Comparison of ENCODE assay signal across 22 cellular contexts in the genomic region with DNA sequence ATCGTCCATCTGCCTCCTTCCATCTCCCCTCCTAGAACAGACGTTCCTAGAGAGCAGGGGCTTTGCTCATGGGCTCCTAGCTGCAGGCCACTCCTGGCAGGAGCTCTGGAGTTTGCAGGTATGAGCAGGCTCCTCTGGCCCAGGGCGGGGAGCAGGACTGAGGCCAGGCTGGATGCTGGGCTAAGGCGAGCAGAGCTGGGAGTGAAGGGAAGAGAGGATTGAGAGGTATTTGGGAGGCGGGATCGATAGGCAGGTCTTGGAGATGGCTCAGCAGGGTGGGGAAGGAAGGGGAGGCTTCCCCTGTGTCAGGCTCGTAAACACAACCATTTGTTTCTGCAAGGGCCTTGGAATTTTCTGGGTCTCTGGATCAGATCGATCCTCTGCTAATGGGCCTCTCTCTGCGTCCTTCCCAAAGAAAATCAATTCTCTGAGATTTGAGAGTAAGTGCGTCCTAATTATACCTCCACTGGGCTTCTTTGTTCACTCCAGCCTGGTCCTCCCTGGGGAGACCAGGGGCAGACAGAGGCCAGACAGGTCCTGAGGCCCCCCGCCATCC.
DNase-seq lines count a peak whose midpoint lies in the region; ATAC-seq, FAIRE-seq and TF ChIP-seq lines count a peak whose summit lies in the region.
"Had no signal": no experiment of that assay in that cellular context is flagged by ENCODE, and none has a peak within 500 bp of the region (broad histone marks: within the 10 kb centered on the region; RNA-seq: fewer than 3 reads in every experiment).

No MANE protein-coding gene starts in this region.

- CTCF ChIA-PET in activated CD8-positive, alpha-beta memory T cell treated with anti-CD3 and anti-CD28 coated beads, Interleukin-2, amount 10 ng/mL, durations not matched to agents 7 days and 5 days (lab: Charles Lee), result no interaction called here

- DNase-seq in NCI-H2227 (lab: John Stamatoyannopoulos, UW; ENCODE audit: unreplicated experiment), result peak; percentile 21
- peak; percentile 88 for DNase-seq in endodermal cell
- no peak for DNase-seq in small intestine
- DNase-seq in NCI-H187 (lab: John Stamatoyannopoulos, UW), result no peak
- DNase-seq in activated CD8-positive, alpha-beta memory T cell treated with anti-CD3 and anti-CD28 coated beads, Interleukin-2, amount 10 ng/mL, durations not matched to agents 7 days and 5 days, result no peak
- DNase-seq: C1 segment of cervical spinal cord, GF-D8, GOT3, Kasumi-1, MM.1S, NCI-H1092 treated with DMSO at 0.1 percent for 48 hours, NCI-H1694, NCI-H774, SHP77 treated with DMSO at 0.1 percent for 48 hours had no signal

- H3K4me1 ChIP-seq in BLaER1 treated with 17β-estradiol and CSF1 and Interleukin-3, amounts not matched to agents 10 nM and 100 nM, result peaks cover 5 to 37% (median 31%) of the 10 kb centered on the region in 10 experiments
- peaks cover 6% of the 10 kb centered on the region for H3K4me1 ChIP-seq in endodermal cell (ENCODE audit: control insufficient read depth, insufficient read depth, low read length)
- no peaks in the 10 kb centered on the region for H3K4me1 ChIP-seq in small intestine (ENCODE audit: control insufficient read depth in 2 of 2, insufficient read depth in 1 of 2, low read depth in 1 of 2, low read length in 1 of 2)

- H3K4me3 ChIP-seq in BLaER1 treated with 17β-estradiol and CSF1 and Interleukin-3, amounts not matched to agents 10 nM and 100 nM, result no peak overlapping the region
- H3K4me3 ChIP-seq in endodermal cell (ENCODE audit: low read length) (no peak overlapping the region), neural cell (ENCODE audit: low read length) (no peak overlapping the region), small intestine (ENCODE audit: low read depth in 1 of 2, low read length in 2 of 2) (no peak overlapping the region)

- H3K4me2 ChIP-seq in BLaER1 treated with 17β-estradiol and CSF1 and Interleukin-3, amounts not matched to agents 10 nM and 100 nM, result peak overlapping the region in 9 of 11 experiments; percentile 41 to 90 (median 67); a peak in 17 of 22 replicates
- H3K4me2 ChIP-seq in neural cell (ENCODE audit: low read length), result no peak overlapping the region

- ATAC-seq in activated CD8-positive, alpha-beta memory T cell treated with anti-CD3 and anti-CD28 coated beads, Interleukin-2, amount 10 ng/mL, durations not matched to agents 7 days and 5 days, result no peak
- no peak for ATAC-seq in HG03175 (IDR thresholded peaks at IDR 0.05; ENCODE audit: unreplicated experiment)
- ATAC-seq: Panc1 had no signal

- TF ChIP-seq CTCF in endodermal cell (conservative IDR thresholded peaks at IDR 0.05) (no peak), neural cell (IDR thresholded peaks at IDR 0.05; ENCODE audit: poor library complexity, severe bottlenecking) (no peak)

- no peaks in the 10 kb centered on the region for H3K36me3 Mint-ChIP-seq in endodermal cell (ENCODE audit: low read depth)
- no peaks in the 10 kb centered on the region for H3K36me3 Mint-ChIP-seq in activated CD8-positive, alpha-beta memory T cell treated with anti-CD3 and anti-CD28 coated beads, Interleukin-2, amount 10 ng/mL, durations not matched to agents 7 days and 5 days
- H3K36me3 Mint-ChIP-seq: IgD-negative memory B cell had no signal

- H2AFZ ChIP-seq in neural cell (ENCODE audit: low read depth, low read length), result no peak overlapping the region

- H3K9me3 ChIP-seq in BLaER1 treated with 17β-estradiol and CSF1 and Interleukin-3, amounts not matched to agents 10 nM and 100 nM (replicated peaks in 1 of 11), result peaks cover 0 to 3% (median 0%) of the 10 kb centered on the region in 11 experiments; a peak in 4 of 22 replicates
- no peaks in the 10 kb centered on the region for H3K9me3 ChIP-seq in endodermal cell (ENCODE audit: control insufficient read depth, low read length)
- H3K9me3 ChIP-seq in neural cell (ENCODE audit: low read length), result no peaks in the 10 kb centered on the region
- no peaks in the 10 kb centered on the region for H3K9me3 ChIP-seq in small intestine (ENCODE audit: control insufficient read depth, low read depth)

- peaks cover 21% of the 10 kb centered on the region for H3K27me3 Mint-ChIP-seq in endodermal cell (ENCODE audit: insufficient read depth)
- peaks cover 14% of the 10 kb centered on the region for H3K27me3 Mint-ChIP-seq in activated CD8-positive, alpha-beta memory T cell treated with anti-CD3 and anti-CD28 coated beads, Interleukin-2, amount 10 ng/mL, durations not matched to agents 7 days and 5 days

- no peak overlapping the region for H3K4me3 Mint-ChIP-seq in endodermal cell
- no peak overlapping the region for H3K4me3 Mint-ChIP-seq in activated CD8-positive, alpha-beta memory T cell treated with anti-CD3 and anti-CD28 coated beads, Interleukin-2, amount 10 ng/mL, durations not matched to agents 7 days and 5 days
- H3K4me3 Mint-ChIP-seq: IgD-negative memory B cell had no signal

- H3K36me3 ChIP-seq in BLaER1 treated with 17β-estradiol and CSF1 and Interleukin-3, amounts not matched to agents 10 nM and 100 nM, result peaks cover 0 to 6% (median 0%) of the 10 kb centered on the region in 11 experiments; a peak in 2 of 22 replicates
- H3K36me3 ChIP-seq in endodermal cell (ENCODE audit: control insufficient read depth, insufficient read depth, low read length), result no peaks in the 10 kb centered on the region
- H3K36me3 ChIP-seq in neural cell (ENCODE audit: insufficient read depth, low read length), result no peaks in the 10 kb centered on the region
- no peaks in the 10 kb centered on the region for H3K36me3 ChIP-seq in small intestine (ENCODE audit: control insufficient read depth in 2 of 2, insufficient read depth in 2 of 2, low read length in 2 of 2)

- TF ChIP-seq RAD21 in neural cell (conservative IDR thresholded peaks at IDR 0.05), result no peak

- peak overlapping the region; percentile 80 for H3K27ac Mint-ChIP-seq in endodermal cell
- H3K27ac Mint-ChIP-seq in activated CD8-positive, alpha-beta memory T cell treated with anti-CD3 and anti-CD28 coated beads, Interleukin-2, amount 10 ng/mL, durations not matched to agents 7 days and 5 days, result no peak overlapping the region

- H4K20me1 ChIP-seq in BLaER1 treated with 17β-estradiol and CSF1 and Interleukin-3, amounts not matched to agents 10 nM and 100 nM, result peaks cover 0 to 10% (median 0%) of the 10 kb centered on the region in 11 experiments; a peak in 4 of 22 replicates
- no peaks in the 10 kb centered on the region for H4K20me1 ChIP-seq in neural cell (ENCODE audit: insufficient read depth)

- H3K9ac ChIP-seq in BLaER1 treated with 17β-estradiol and CSF1 and Interleukin-3, amounts not matched to agents 10 nM and 100 nM, result peak overlapping the region in 5 of 11 experiments; percentile 16 to 46 (median 29); a peak in 7 of 22 replicates
- H3K9ac ChIP-seq in endodermal cell (ENCODE audit: extremely low read depth, low read length, poor library complexity, severe bottlenecking), result no peak overlapping the region
- no peak overlapping the region for H3K9ac ChIP-seq in neural cell (ENCODE audit: low read length)

- no peak for TF ChIP-seq EP300 in neural cell (conservative IDR thresholded peaks at IDR 0.05; ENCODE audit: poor library complexity, severe bottlenecking)

- no peaks in the 10 kb centered on the region for H3K9me2 ChIP-seq in neural cell (ENCODE audit: insufficient read depth, low read length)

- H3K27ac ChIP-seq in BLaER1 treated with 17β-estradiol and CSF1 and Interleukin-3, amounts not matched to agents 10 nM and 100 nM, result peak overlapping the region in 5 of 11 experiments; percentile 3 to 45 (median 32); a peak in 6 of 22 replicates
- H3K27ac ChIP-seq in endodermal cell (ENCODE audit: low read depth, low read length), result peak overlapping the region; percentile 49
- peak overlapping the region; percentile 20 for H3K27ac ChIP-seq in neural cell (ENCODE audit: low read length)
- no peak overlapping the region for H3K27ac ChIP-seq in small intestine (ENCODE audit: low read depth in 1 of 2, low read length in 1 of 2)

- peaks cover 4% of the 10 kb centered on the region for H3K9me3 Mint-ChIP-seq in endodermal cell
- H3K9me3 Mint-ChIP-seq in activated CD8-positive, alpha-beta memory T cell treated with anti-CD3 and anti-CD28 coated beads, Interleukin-2, amount 10 ng/mL, durations not matched to agents 7 days and 5 days (ENCODE audit: low read depth), result no peaks in the 10 kb centered on the region

- H3K79me2 ChIP-seq in neural cell (replicated peaks; ENCODE audit: insufficient read depth, low read length), result no peaks in the 10 kb centered on the region

- H3K4me1 Mint-ChIP-seq in endodermal cell, result peaks cover 41% of the 10 kb centered on the region
- H3K4me1 Mint-ChIP-seq in activated CD8-positive, alpha-beta memory T cell treated with anti-CD3 and anti-CD28 coated beads, Interleukin-2, amount 10 ng/mL, durations not matched to agents 7 days and 5 days, result peaks cover 11% of the 10 kb centered on the region

- no peaks in the 10 kb centered on the region for H3K27me3 ChIP-seq in BLaER1 treated with 17β-estradiol and CSF1 and Interleukin-3, amounts not matched to agents 10 nM and 100 nM
- peaks cover 27% of the 10 kb centered on the region for H3K27me3 ChIP-seq in endodermal cell (ENCODE audit: control insufficient read depth, insufficient read depth, low read length, poor library complexity, severe bottlenecking)
- no peaks in the 10 kb centered on the region for H3K27me3 ChIP-seq in neural cell (ENCODE audit: insufficient read depth, low read depth, low read length)
- H3K27me3 ChIP-seq in small intestine (ENCODE audit: control insufficient read depth in 2 of 2, insufficient read depth in 2 of 2, low read length in 2 of 2), result no peaks in the 10 kb centered on the region

- H3F3A ChIP-seq in neural cell (ENCODE audit: insufficient read depth, low read length, poor library complexity, severe bottlenecking), result no peaks in the 10 kb centered on the region

- 51 to 60% methylated on average over 6 to 11 of the region's 11 CpGs for WGBS in endodermal cell (ENCODE audit: insufficient coverage in 1 of 2, insufficient read length in 1 of 2), 2 experiments
- 66 to 69% (median 67%) methylated on average over 11 of the region's 11 CpGs for WGBS in small intestine, 3 donors

- FAIRE-seq in small intestine (lab: Jason Lieb, UNC), result no peak
- FAIRE-seq: A204.1, GM12891, GM18507 had no signal

Comparison
In these comparisons a context has a peak if more than half of its experiments do, and no peak if none do; other contexts are left out.
1. H3K27ac ChIP-seq: peak in endodermal cell (single experiment) and neural cell (single experiment); none in small intestine (0 of 2).
2. DNase-seq: peak in NCI-H2227 (single experiment) and endodermal cell (single experiment); none in small intestine (single experiment), NCI-H187 (0 of 2) and activated CD8-positive, alpha-beta memory T cell treated with anti-CD3 and anti-CD28 coated beads, Interleukin-2, amount 10 ng/mL, durations not matched to agents 7 days and 5 days (single experiment).